In the genomic region with DNA sequence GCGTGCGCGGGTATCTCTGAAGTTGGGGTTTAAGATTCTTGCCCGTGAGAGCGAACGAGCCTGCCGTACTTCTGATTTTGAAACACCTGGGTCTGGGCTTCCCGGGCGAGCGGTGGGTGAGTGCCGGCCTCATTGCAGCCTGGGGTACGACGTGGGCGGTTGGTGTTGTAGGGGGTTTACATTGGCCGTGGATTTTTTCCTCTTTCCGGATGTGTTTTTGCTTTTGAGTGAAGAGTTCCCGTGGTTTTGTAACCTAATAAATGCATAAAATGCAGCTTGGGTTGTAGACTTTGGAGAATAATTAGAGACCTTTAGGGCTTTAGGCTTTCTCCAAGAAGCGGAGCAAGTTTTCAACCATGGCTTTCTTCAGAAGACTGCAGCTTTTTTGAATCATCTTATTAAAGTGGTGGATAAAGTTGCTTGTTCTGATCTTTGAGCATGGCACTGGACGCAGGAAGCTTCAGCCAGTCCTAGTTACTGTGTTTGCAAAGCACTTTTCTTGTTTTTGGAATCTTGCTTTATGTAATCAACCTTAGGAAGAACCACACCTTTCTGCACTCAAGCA, we compare ENCODE assay signal across 1 cellular context.
TF ChIP-seq lines count a peak whose summit lies in the region.

No MANE protein-coding gene starts in this region.

TF ChIP-seq in HepG2, 621 proteins besides CTCF, POLR2A, EP300 and RAD21 (continued from another document and continues in another):
- no peak for TF ChIP-seq UBTF (CRISPR knock-in tag; IDR thresholded peaks at IDR 0.05)
- TF ChIP-seq ZNF205 (CRISPR knock-in tag; IDR thresholded peaks at IDR 0.05) = no peak
- TF ChIP-seq, protein P1, sequence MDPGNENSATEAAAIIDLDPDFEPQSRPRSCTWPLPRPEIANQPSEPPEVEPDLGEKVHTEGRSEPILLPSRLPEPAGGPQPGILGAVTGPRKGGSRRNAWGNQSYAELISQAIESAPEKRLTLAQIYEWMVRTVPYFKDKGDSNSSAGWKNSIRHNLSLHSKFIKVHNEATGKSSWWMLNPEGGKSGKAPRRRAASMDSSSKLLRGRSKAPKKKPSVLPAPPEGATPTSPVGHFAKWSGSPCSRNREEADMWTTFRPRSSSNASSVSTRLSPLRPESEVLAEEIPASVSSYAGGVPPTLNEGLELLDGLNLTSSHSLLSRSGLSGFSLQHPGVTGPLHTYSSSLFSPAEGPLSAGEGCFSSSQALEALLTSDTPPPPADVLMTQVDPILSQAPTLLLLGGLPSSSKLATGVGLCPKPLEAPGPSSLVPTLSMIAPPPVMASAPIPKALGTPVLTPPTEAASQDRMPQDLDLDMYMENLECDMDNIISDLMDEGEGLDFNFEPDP (CRISPR knock-in tag; conservative IDR thresholded peaks at IDR 0.05) = no peak
- TF ChIP-seq RARA (CRISPR knock-in tag; IDR thresholded peaks at IDR 0.05) = no peak
- no peak for TF ChIP-seq TBX2 (CRISPR knock-in tag; IDR thresholded peaks at IDR 0.05; ENCODE audit: borderline replicate concordance)
- TF ChIP-seq SIN3A (IDR thresholded peaks at IDR 0.05; ENCODE audit: borderline replicate concordance, low read depth, low read length) = peak; percentile 34
- TF ChIP-seq ZNF12 (CRISPR knock-in tag; IDR thresholded peaks at IDR 0.05) = no peak
- no peak for TF ChIP-seq RXRA (CRISPR knock-in tag; IDR thresholded peaks at IDR 0.05)
- TF ChIP-seq, protein P2, sequence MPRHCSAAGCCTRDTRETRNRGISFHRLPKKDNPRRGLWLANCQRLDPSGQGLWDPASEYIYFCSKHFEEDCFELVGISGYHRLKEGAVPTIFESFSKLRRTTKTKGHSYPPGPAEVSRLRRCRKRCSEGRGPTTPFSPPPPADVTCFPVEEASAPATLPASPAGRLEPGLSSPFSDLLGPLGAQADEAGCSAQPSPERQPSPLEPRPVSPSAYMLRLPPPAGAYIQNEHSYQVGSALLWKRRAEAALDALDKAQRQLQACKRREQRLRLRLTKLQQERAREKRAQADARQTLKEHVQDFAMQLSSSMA (CRISPR knock-in tag; IDR thresholded peaks at IDR 0.05) = no peak
- no peak for TF ChIP-seq ZNF263 (CRISPR knock-in tag; IDR thresholded peaks at IDR 0.05)
- TF ChIP-seq, protein P3, sequence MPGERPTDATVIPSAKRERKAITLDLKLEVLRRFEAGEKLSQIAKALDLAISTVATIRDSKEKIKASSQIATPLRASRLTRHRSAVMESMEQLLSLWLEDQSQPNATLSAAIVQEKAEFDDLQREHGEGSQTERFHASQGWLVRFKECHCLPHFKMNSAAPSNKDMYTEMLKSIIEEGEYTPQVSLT (CRISPR knock-in tag; IDR thresholded peaks at IDR 0.05; ENCODE audit: borderline replicate concordance, low read depth) = no peak
- TF ChIP-seq PTBP1 (IDR thresholded peaks at IDR 0.05; ENCODE audit: low read depth, low read length, poor library complexity, severe bottlenecking) = peak; percentile 21
- TF ChIP-seq ZSCAN22 (CRISPR knock-in tag; IDR thresholded peaks at IDR 0.05) = no peak
- no peak for TF ChIP-seq REL (CRISPR knock-in tag; conservative IDR thresholded peaks at IDR 0.05)
- TF ChIP-seq, protein P4, sequence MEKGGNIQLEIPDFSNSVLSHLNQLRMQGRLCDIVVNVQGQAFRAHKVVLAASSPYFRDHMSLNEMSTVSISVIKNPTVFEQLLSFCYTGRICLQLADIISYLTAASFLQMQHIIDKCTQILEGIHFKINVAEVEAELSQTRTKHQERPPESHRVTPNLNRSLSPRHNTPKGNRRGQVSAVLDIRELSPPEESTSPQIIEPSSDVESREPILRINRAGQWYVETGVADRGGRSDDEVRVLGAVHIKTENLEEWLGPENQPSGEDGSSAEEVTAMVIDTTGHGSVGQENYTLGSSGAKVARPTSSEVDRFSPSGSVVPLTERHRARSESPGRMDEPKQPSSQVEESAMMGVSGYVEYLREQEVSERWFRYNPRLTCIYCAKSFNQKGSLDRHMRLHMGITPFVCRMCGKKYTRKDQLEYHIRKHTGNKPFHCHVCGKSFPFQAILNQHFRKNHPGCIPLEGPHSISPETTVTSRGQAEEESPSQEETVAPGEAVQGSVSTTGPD (CRISPR knock-in tag; IDR thresholded peaks at IDR 0.05) = no peak
- TF ChIP-seq RORA (CRISPR knock-in tag; IDR thresholded peaks at IDR 0.05) = no peak
- no peak for TF ChIP-seq KDM6A (CRISPR knock-in tag; IDR thresholded peaks at IDR 0.05; ENCODE audit: low read depth)
- no peak for TF ChIP-seq ZNF564 (CRISPR knock-in tag; IDR thresholded peaks at IDR 0.05)
- no peak for TF ChIP-seq MED1 (CRISPR knock-in tag; IDR thresholded peaks at IDR 0.05)
- no peak for TF ChIP-seq ZNF136 (CRISPR knock-in tag; IDR thresholded peaks at IDR 0.05; ENCODE audit: low read depth)
- no peak for TF ChIP-seq SCMH1 (CRISPR knock-in tag; IDR thresholded peaks at IDR 0.05; ENCODE audit: borderline replicate concordance)
- TF ChIP-seq ZNF570 (CRISPR knock-in tag; IDR thresholded peaks at IDR 0.05; ENCODE audit: borderline replicate concordance) = no peak
- no peak for TF ChIP-seq KLF13 (CRISPR knock-in tag; IDR thresholded peaks at IDR 0.05)
- TF ChIP-seq ZNF292 (CRISPR knock-in tag; IDR thresholded peaks at IDR 0.05; ENCODE audit: borderline replicate concordance, low read depth) = no peak
- no peak for TF ChIP-seq TARDBP (CRISPR knock-in tag; IDR thresholded peaks at IDR 0.05)
- TF ChIP-seq ZNF550 (CRISPR knock-in tag; IDR thresholded peaks at IDR 0.05; ENCODE audit: borderline replicate concordance) = no peak
- TF ChIP-seq ZNF605 (CRISPR knock-in tag; IDR thresholded peaks at IDR 0.05) = peak; percentile 85
- no peak; the same call in 1 of the 2 replicates for TF ChIP-seq TAF1 (CRISPR knock-in tag; IDR thresholded peaks at IDR 0.05)
- no peak for TF ChIP-seq ARNT (IDR thresholded peaks at IDR 0.05)
- no peak for TF ChIP-seq NFIB (CRISPR knock-in tag; IDR thresholded peaks at IDR 0.05; ENCODE audit: borderline replicate concordance)
- TF ChIP-seq MAF1 (CRISPR knock-in tag; IDR thresholded peaks at IDR 0.05; ENCODE audit: borderline replicate concordance) = no peak
- no peak for TF ChIP-seq NR3C1 (CRISPR knock-in tag; IDR thresholded peaks at IDR 0.05)
- TF ChIP-seq ZNF44 (CRISPR knock-in tag; IDR thresholded peaks at IDR 0.05) = no peak; the same call in 1 of the 2 replicates
- no peak for TF ChIP-seq NCOA5 (CRISPR knock-in tag; IDR thresholded peaks at IDR 0.05)
- TF ChIP-seq ZNF333 (CRISPR knock-in tag; IDR thresholded peaks at IDR 0.05; ENCODE audit: borderline replicate concordance) = no peak
- no peak for TF ChIP-seq YEATS4 (CRISPR knock-in tag; IDR thresholded peaks at IDR 0.05; ENCODE audit: borderline replicate concordance)
- 0 out of 2 replicates have a peak, but pooled peaks have one; percentile 0 for TF ChIP-seq ETV5 (CRISPR knock-in tag; IDR thresholded peaks at IDR 0.05; ENCODE audit: borderline replicate concordance)
- no peak for TF ChIP-seq RNF2 (conservative IDR thresholded peaks at IDR 0.05; ENCODE audit: low read depth)
- TF ChIP-seq ZNF207 (IDR thresholded peaks at IDR 0.05; ENCODE audit: borderline replicate concordance) = no peak
- no peak for TF ChIP-seq NR2F6 (IDR thresholded peaks at IDR 0.05)
- TF ChIP-seq NR2F6 (CRISPR knock-in tag; IDR thresholded peaks at IDR 0.05) = no peak
- no peak for TF ChIP-seq KAT7 (CRISPR knock-in tag; IDR thresholded peaks at IDR 0.05; ENCODE audit: borderline replicate concordance)
- TF ChIP-seq PITX1 (CRISPR knock-in tag; IDR thresholded peaks at IDR 0.05) = no peak
- no peak for TF ChIP-seq ZNF562 (CRISPR knock-in tag; IDR thresholded peaks at IDR 0.05; ENCODE audit: borderline replicate concordance)
- 0 out of 2 replicates have a peak, but pooled peaks have one; percentile 17 for TF ChIP-seq ZNF598 (CRISPR knock-in tag; IDR thresholded peaks at IDR 0.05; ENCODE audit: borderline replicate concordance)
- no peak for TF ChIP-seq FOXA1 (IDR thresholded peaks at IDR 0.05)
- TF ChIP-seq FOXA1 (CRISPR knock-in tag; IDR thresholded peaks at IDR 0.05) = no peak
- no peak for TF ChIP-seq ATF7-NPFF (CRISPR knock-in tag; IDR thresholded peaks at IDR 0.05; ENCODE audit: low read depth)
- no peak for TF ChIP-seq FOSL2 (CRISPR knock-in tag; IDR thresholded peaks at IDR 0.05)
- TF ChIP-seq ZNF501 (CRISPR knock-in tag; IDR thresholded peaks at IDR 0.05) = no peak; the same call in 1 of the 2 replicates
- no peak for TF ChIP-seq MTA1 (CRISPR knock-in tag; IDR thresholded peaks at IDR 0.05; ENCODE audit: borderline replicate concordance)
- no peak for TF ChIP-seq ZNF18 (CRISPR knock-in tag; IDR thresholded peaks at IDR 0.05; ENCODE audit: insufficient replicate concordance)
- TF ChIP-seq ZNF710 (CRISPR knock-in tag; IDR thresholded peaks at IDR 0.05; ENCODE audit: borderline replicate concordance) = no peak
- TF ChIP-seq, protein P5, sequence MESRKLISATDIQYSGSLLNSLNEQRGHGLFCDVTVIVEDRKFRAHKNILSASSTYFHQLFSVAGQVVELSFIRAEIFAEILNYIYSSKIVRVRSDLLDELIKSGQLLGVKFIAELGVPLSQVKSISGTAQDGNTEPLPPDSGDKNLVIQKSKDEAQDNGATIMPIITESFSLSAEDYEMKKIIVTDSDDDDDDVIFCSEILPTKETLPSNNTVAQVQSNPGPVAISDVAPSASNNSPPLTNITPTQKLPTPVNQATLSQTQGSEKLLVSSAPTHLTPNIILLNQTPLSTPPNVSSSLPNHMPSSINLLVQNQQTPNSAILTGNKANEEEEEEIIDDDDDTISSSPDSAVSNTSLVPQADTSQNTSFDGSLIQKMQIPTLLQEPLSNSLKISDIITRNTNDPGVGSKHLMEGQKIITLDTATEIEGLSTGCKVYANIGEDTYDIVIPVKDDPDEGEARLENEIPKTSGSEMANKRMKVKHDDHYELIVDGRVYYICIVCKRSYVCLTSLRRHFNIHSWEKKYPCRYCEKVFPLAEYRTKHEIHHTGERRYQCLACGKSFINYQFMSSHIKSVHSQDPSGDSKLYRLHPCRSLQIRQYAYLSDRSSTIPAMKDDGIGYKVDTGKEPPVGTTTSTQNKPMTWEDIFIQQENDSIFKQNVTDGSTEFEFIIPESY (CRISPR knock-in tag; IDR thresholded peaks at IDR 0.05) = no peak
- peak; percentile 6 for TF ChIP-seq ZEB1 (IDR thresholded peaks at IDR 0.05; ENCODE audit: insufficient replicate concordance, low read depth)
- TF ChIP-seq POLR2AphosphoS2 (IDR thresholded peaks at IDR 0.05; ENCODE audit: low read depth, low read length) = no peak
- TF ChIP-seq ZMYM2 (CRISPR knock-in tag; IDR thresholded peaks at IDR 0.05) = no peak
- no peak for TF ChIP-seq SMYD3 (CRISPR knock-in tag; IDR thresholded peaks at IDR 0.05)
- no peak for TF ChIP-seq PAX8 (CRISPR knock-in tag; IDR thresholded peaks at IDR 0.05; ENCODE audit: borderline replicate concordance)
- no peak for TF ChIP-seq PAF1 (CRISPR knock-in tag; IDR thresholded peaks at IDR 0.05)
- no peak for TF ChIP-seq ZNF75D (CRISPR knock-in tag; IDR thresholded peaks at IDR 0.05; ENCODE audit: borderline replicate concordance)
- TF ChIP-seq ZNF724P (CRISPR knock-in tag; IDR thresholded peaks at IDR 0.05; ENCODE audit: borderline replicate concordance) = no peak
- no peak for TF ChIP-seq RFXANK (CRISPR knock-in tag; IDR thresholded peaks at IDR 0.05)
- TF ChIP-seq MXI1 (IDR thresholded peaks at IDR 0.05; ENCODE audit: borderline replicate concordance, low read depth, low read length) = no peak
- TF ChIP-seq DBP (CRISPR knock-in tag; IDR thresholded peaks at IDR 0.05; ENCODE audit: not compliant biosample characterization) = no peak
- peak; percentile 6 for TF ChIP-seq U2AF1 (optimal IDR thresholded peaks at IDR 0.05; ENCODE audit: low read depth, low read length)
